Comparison of ENCODE assay signal across 1 cellular context in genomic region chr14:60724080-60724618, GRCh38.
TF ChIP-seq lines count a peak whose summit lies in the region.

TSS of gene SIX4 (minus strand) at chr14:60724351. CDS start at chr14:60724074, 277 bp downstream.

TF ChIP-seq in K562, 482 proteins besides CTCF, POLR2A, EP300 and RAD21 (continued from another document):
- TF ChIP-seq HOMEZ (CRISPR knock-in tag; IDR thresholded peaks at IDR 0.05) (no peak), SUPT5H (IDR thresholded peaks at IDR 0.05) (peak; percentile 87), CGGBP1 (CRISPR knock-in tag; IDR thresholded peaks at IDR 0.05) (no peak), GATAD2A (IDR thresholded peaks at IDR 0.05) (0 out of 2 replicates have a peak, but pooled peaks have one; percentile 8), ZBTB34 (CRISPR knock-in tag; IDR thresholded peaks at IDR 0.05) (no peak), POLR2AphosphoS5 (IDR thresholded peaks at IDR 0.05; ENCODE audit: control insufficient read depth, insufficient read depth, low read depth, low read length) (peak; percentile 71), SMARCA4 (IDR thresholded peaks at IDR 0.05) (no peak), FOXJ3 (CRISPR knock-in tag; IDR thresholded peaks at IDR 0.05) (no peak), ADNP (tag; IDR thresholded peaks at IDR 0.05) (no peak), ERF (CRISPR knock-in tag; IDR thresholded peaks at IDR 0.05) (no peak), PPARD (CRISPR knock-in tag; IDR thresholded peaks at IDR 0.05) (no peak), ZFX (CRISPR knock-in tag; IDR thresholded peaks at IDR 0.05) (peak; percentile 34; the same call in 1 of the 2 replicates), C11orf30 (IDR thresholded peaks at IDR 0.05; ENCODE audit: low read depth) (no peak), NR2F6 (CRISPR knock-in tag; IDR thresholded peaks at IDR 0.05) (no peak), ZNF699 (CRISPR knock-in tag; IDR thresholded peaks at IDR 0.05; ENCODE audit: insufficient replicate concordance) (no peak), CHD4 (IDR thresholded peaks at IDR 0.05; ENCODE audit: insufficient read depth, insufficient replicate concordance, low read depth, low read length, poor library complexity, severe bottlenecking) (no peak), PHF8 (IDR thresholded peaks at IDR 0.05; ENCODE audit: borderline replicate concordance, low read length) (peak; percentile 47; the same call in 1 of the 2 replicates), HLTF (IDR thresholded peaks at IDR 0.05) (0 out of 2 replicates have a peak, but pooled peaks have one; percentile 27), SREBF2 (CRISPR knock-in tag; IDR thresholded peaks at IDR 0.05) (no peak), THRB (CRISPR knock-in tag; conservative IDR thresholded peaks at IDR 0.05) (no peak; the same call in 1 of the 2 replicates), NCOR1 (IDR thresholded peaks at IDR 0.05) (peak; percentile 16; the same call in 1 of the 2 replicates), BRF2 (IDR thresholded peaks at IDR 0.05; ENCODE audit: borderline replicate concordance, insufficient read depth, insufficient read length) (no peak), ZNF77 (CRISPR knock-in tag; IDR thresholded peaks at IDR 0.05) (no peak), PKNOX1 (IDR thresholded peaks at IDR 0.05) (peak; percentile 96), NFIX (CRISPR knock-in tag; IDR thresholded peaks at IDR 0.05; ENCODE audit: low read depth) (no peak), ZNF263 (CRISPR knock-in tag; IDR thresholded peaks at IDR 0.05; ENCODE audit: borderline replicate concordance) (no peak), NFIC (IDR thresholded peaks at IDR 0.05) (no peak), BCOR (IDR thresholded peaks at IDR 0.05) (peak; percentile 44; the same call in 1 of the 2 replicates), PCBP1 (IDR thresholded peaks at IDR 0.05; ENCODE audit: low read depth, low read length, poor library complexity, severe bottlenecking) (no peak), ZNF124 (CRISPR knock-in tag; IDR thresholded peaks at IDR 0.05) (no peak), ZNF696 (CRISPR knock-in tag; conservative IDR thresholded peaks at IDR 0.05) (no peak), ZBTB2 (IDR thresholded peaks at IDR 0.05) (peak; percentile 70; the same call in 1 of the 2 replicates), ZNF384 (IDR thresholded peaks at IDR 0.05; ENCODE audit: low read depth, low read length) (no peak), ZNF347 (CRISPR knock-in tag; IDR thresholded peaks at IDR 0.05; ENCODE audit: low read depth) (no peak), SMC3 (conservative IDR thresholded peaks at IDR 0.05; ENCODE audit: insufficient read depth, low read depth, low read length) (no peak), HNRNPLL (IDR thresholded peaks at IDR 0.05; ENCODE audit: low read depth, low read length, poor library complexity, severe bottlenecking) (peak; percentile 58), MBD2 (IDR thresholded peaks at IDR 0.05; ENCODE audit: borderline replicate concordance, low read depth) (peak; percentile 39; the same call in 1 of the 2 replicates), NBN (IDR thresholded peaks at IDR 0.05; ENCODE audit: low read depth) (0 out of 2 replicates have a peak, but pooled peaks have one; percentile 55), SMARCA5 (IDR thresholded peaks at IDR 0.05) (0 out of 2 replicates have a peak, but pooled peaks have one; percentile 34), CREM (IDR thresholded peaks at IDR 0.05; ENCODE audit: low read depth) (peak; percentile 27), TRIM28 (IDR thresholded peaks at IDR 0.05) (peak; percentile 31; the same call in 1 of the 2 replicates), ARID4B (CRISPR knock-in tag; IDR thresholded peaks at IDR 0.05) (no peak), ZKSCAN3 (CRISPR knock-in tag; IDR thresholded peaks at IDR 0.05) (no peak), POLR2B (IDR thresholded peaks at IDR 0.05; ENCODE audit: low read depth, partially characterized antibody) (peak; percentile 82), TOE1 (IDR thresholded peaks at IDR 0.05; ENCODE audit: borderline replicate concordance) (0 out of 2 replicates have a peak, but pooled peaks have one; percentile 29), TOE1 (CRISPR knock-in tag; IDR thresholded peaks at IDR 0.05; ENCODE audit: borderline replicate concordance, low read depth) (no peak), LARP7 (IDR thresholded peaks at IDR 0.05) (0 out of 2 replicates have a peak, but pooled peaks have one; percentile 48), PRPF4 (IDR thresholded peaks at IDR 0.05; ENCODE audit: insufficient read depth, low read depth, low read length, poor library complexity, severe bottlenecking) (no peak), BACH1 (tag; IDR thresholded peaks at IDR 0.05) (no peak), ZNF311 (CRISPR knock-in tag; IDR thresholded peaks at IDR 0.05) (no peak), SAP30 (IDR thresholded peaks at IDR 0.05; ENCODE audit: borderline replicate concordance, insufficient read depth, low read depth, low read length, poor library complexity, severe bottlenecking) (peak; percentile 46), STAT5B (CRISPR knock-in tag; IDR thresholded peaks at IDR 0.05) (no peak), MTA2 (IDR thresholded peaks at IDR 0.05; ENCODE audit: low read depth) (no peak), EHMT2 (IDR thresholded peaks at IDR 0.05) (0 out of 2 replicates have a peak, but pooled peaks have one; percentile 29)
